11 cellular contexts compared by ENCODE assay signal in genomic region chr22:17980013-17980510, GRCh38. TPM values are rescaled to one million over a fixed set of nuclear protein-coding genes. Genes with fewer than 3 reads are reported as not detected.
A peak's percentile ranks its signal among the peaks of the same experiment; 100 is the strongest.
DNase-seq lines count a peak whose midpoint lies in the region; TF ChIP-seq lines count a peak whose summit lies in the region.
"Had no signal": no experiment of that assay in that cellular context is flagged by ENCODE, and none has a peak within 500 bp of the region (broad histone marks: within the 10 kb centered on the region; RNA-seq: fewer than 3 reads in every experiment).

No MANE protein-coding gene starts in this region.

- H3K27me3 Mint-ChIP-seq in endothelial cell (ENCODE audit: unreplicated experiment) (peaks cover 11% of the 10 kb centered on the region), osteocyte (ENCODE audit: unreplicated experiment) (no peaks in the 10 kb centered on the region), Calu3 (ENCODE audit: unreplicated experiment) (no peaks in the 10 kb centered on the region)

- BruUV-seq in Calu3 (replicated peaks; lab: Mats Ljungman, UMichigan), result no TSS peak

- no peaks in the 10 kb centered on the region for H3K9me3 Mint-ChIP-seq in endothelial cell (ENCODE audit: unreplicated experiment)
- H3K9me3 Mint-ChIP-seq in osteocyte (ENCODE audit: unreplicated experiment), result no peaks in the 10 kb centered on the region
- H3K9me3 Mint-ChIP-seq in Calu3 (ENCODE audit: low read depth, unreplicated experiment), result no peaks in the 10 kb centered on the region

- H3K4me3 Mint-ChIP-seq in endothelial cell (ENCODE audit: unreplicated experiment) (no peak overlapping the region), osteocyte (ENCODE audit: unreplicated experiment) (no peak overlapping the region), Calu3 (ENCODE audit: low read depth, unreplicated experiment) (no peak overlapping the region)

- no peak for TF ChIP-seq CTCF in endothelial cell (IDR thresholded peaks at IDR 0.05; ENCODE audit: unreplicated experiment)
- no peak for TF ChIP-seq CTCF in osteocyte (IDR thresholded peaks at IDR 0.05)
- no peak for TF ChIP-seq CTCF in Calu3 (IDR thresholded peaks at IDR 0.05; ENCODE audit: unreplicated experiment)

- no peaks in the 10 kb centered on the region for H3K36me3 Mint-ChIP-seq in endothelial cell (ENCODE audit: low read depth, unreplicated experiment)
- no peaks in the 10 kb centered on the region for H3K36me3 Mint-ChIP-seq in osteocyte (ENCODE audit: unreplicated experiment)
- no peaks in the 10 kb centered on the region for H3K36me3 Mint-ChIP-seq in Calu3 (ENCODE audit: insufficient read depth, unreplicated experiment)

- CTCF ChIA-PET in Calu3 (lab: Charles Lee), result interaction anchor here (1.1 kb wide), 1 partner anchor 9 kb away, joined by 3 read pairs; no protein-coding TSS in a partner anchor

- intact Hi-C loops in Calu3 (cut with micrococcal nuclease; ENCODE audit: unreplicated experiment), result no loop called here

- H3K27ac Mint-ChIP-seq in endothelial cell (ENCODE audit: unreplicated experiment) (peak overlapping the region; percentile 81), osteocyte (ENCODE audit: unreplicated experiment) (peak overlapping the region; percentile 19), Calu3 (ENCODE audit: unreplicated experiment) (no peak overlapping the region)

- H3K4me3 ChIP-seq in Jurkat, Clone E6-1 (ENCODE audit: low read length), result peak overlapping the region; percentile 36

- DNase-seq in NCI-H2107 treated with DMSO at 0.1 percent for 48 hours (lab: John Stamatoyannopoulos, UW; ENCODE audit: unreplicated experiment) (peak; percentile 11), NCI-H2107 (lab: John Stamatoyannopoulos, UW) (no peak), endothelial cell (ENCODE audit: low spot score) (no peak), osteocyte (ENCODE audit: extremely low spot score, unreplicated experiment) (no peak), NCI-H748 treated with DMSO at 0.1 percent for 48 hours (lab: John Stamatoyannopoulos, UW) (no peak), NCI-H446 treated with DMSO at 0.1 percent for 48 hours (lab: John Stamatoyannopoulos, UW) (no peak), Calu3 (no peak)
- no peak for DNase-seq in Jurkat, Clone E6-1 (ENCODE audit: low read depth, low spot score)
- DNase-seq: Karpas-422, kidney, NCI-H774 had no signal

- peaks cover 28% of the 10 kb centered on the region for H3K4me1 Mint-ChIP-seq in endothelial cell (ENCODE audit: unreplicated experiment)
- H3K4me1 Mint-ChIP-seq in osteocyte (ENCODE audit: unreplicated experiment), result peaks cover 49% of the 10 kb centered on the region
- peaks cover 22% of the 10 kb centered on the region for H3K4me1 Mint-ChIP-seq in Calu3 (ENCODE audit: low read depth, unreplicated experiment)

RNA-seq across cellular contexts. Expression of gene MICAL3, which starts 44.3 kb away (rescaled TPM):
- 18.3 TPM for polyA plus RNA-seq in Jurkat, Clone E6-1 (2012; ENCODE audit: insufficient read depth, insufficient read length)
- total RNA-seq in endothelial cell (ENCODE audit: unreplicated experiment), result 54.3 TPM
- total RNA-seq in osteocyte, result 44.2 and 47.9 TPM in 2 replicates
- total RNA-seq in Calu3 (2022), result 60.6 and 71.3 TPM in 2 replicates
